In the genomic region with DNA sequence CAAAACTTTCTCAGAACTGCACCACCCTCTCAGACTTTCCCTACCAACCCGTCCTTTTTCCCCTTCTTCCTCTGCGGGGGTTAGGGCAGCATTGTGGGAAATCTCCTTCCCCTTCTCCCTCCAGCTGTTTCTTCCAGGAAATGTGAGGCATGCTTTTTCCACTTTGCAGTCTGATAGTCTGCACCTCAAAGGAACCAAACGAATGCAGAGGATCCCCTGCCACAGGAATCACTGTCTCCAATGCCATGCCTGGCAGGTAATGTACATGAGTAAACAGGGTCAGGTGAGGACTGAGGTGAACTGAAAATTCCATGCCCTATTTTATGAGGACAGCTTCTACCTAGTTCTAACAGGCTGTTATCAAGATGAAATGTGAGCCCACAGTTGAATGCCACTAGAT, we compare ENCODE assay signal across 1 cellular context.
A peak's percentile ranks its signal among the peaks of the same experiment; 100 is the strongest.
TF ChIP-seq lines count a peak whose summit lies in the region.

No MANE protein-coding gene starts in this region.

TF ChIP-seq in GM12878, 131 proteins besides CTCF, POLR2A, EP300 and RAD21:
- peak; percentile 65; the same call in 1 of the 2 replicates for TF ChIP-seq NFXL1 (IDR thresholded peaks at IDR 0.05; ENCODE audit: borderline replicate concordance)
- TF ChIP-seq, protein P1, sequence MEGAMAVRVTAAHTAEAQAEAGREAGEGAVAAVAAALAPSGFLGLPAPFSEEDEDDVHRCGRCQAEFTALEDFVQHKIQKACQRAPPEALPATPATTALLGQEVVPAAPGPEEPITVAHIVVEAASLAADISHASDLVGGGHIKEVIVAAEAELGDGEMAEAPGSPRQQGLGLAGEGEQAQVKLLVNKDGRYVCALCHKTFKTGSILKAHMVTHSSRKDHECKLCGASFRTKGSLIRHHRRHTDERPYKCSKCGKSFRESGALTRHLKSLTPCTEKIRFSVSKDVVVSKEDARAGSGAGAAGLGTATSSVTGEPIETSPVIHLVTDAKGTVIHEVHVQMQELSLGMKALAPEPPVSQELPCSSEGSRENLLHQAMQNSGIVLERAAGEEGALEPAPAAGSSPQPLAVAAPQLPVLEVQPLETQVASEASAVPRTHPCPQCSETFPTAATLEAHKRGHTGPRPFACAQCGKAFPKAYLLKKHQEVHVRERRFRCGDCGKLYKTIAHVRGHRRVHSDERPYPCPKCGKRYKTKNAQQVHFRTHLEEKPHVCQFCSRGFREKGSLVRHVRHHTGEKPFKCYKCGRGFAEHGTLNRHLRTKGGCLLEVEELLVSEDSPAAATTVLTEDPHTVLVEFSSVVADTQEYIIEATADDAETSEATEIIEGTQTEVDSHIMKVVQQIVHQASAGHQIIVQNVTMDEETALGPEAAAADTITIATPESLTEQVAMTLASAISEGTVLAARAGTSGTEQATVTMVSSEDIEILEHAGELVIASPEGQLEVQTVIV (IDR thresholded peaks at IDR 0.05; ENCODE audit: borderline replicate concordance, partially characterized antibody): no peak
- TF ChIP-seq MYC (IDR thresholded peaks at IDR 0.05; ENCODE audit: insufficient read depth, insufficient read length, insufficient replicate concordance, low read length, severe bottlenecking): no peak
- no peak for TF ChIP-seq BCL11A (IDR thresholded peaks at IDR 0.05; ENCODE audit: low read depth, low read length)
- TF ChIP-seq SMC3 (IDR thresholded peaks at IDR 0.05; ENCODE audit: borderline replicate concordance, low read length): no peak
- no peak for TF ChIP-seq ATF7 (IDR thresholded peaks at IDR 0.05; ENCODE audit: low read depth)
- TF ChIP-seq SIN3A (IDR thresholded peaks at IDR 0.05; ENCODE audit: low read depth, low read length): no peak
- TF ChIP-seq NFIC (IDR thresholded peaks at IDR 0.05; ENCODE audit: low read depth, low read length): no peak
- TF ChIP-seq IRF4 (IDR thresholded peaks at IDR 0.05; ENCODE audit: low read depth, low read length): no peak
- TF ChIP-seq, protein P2, sequence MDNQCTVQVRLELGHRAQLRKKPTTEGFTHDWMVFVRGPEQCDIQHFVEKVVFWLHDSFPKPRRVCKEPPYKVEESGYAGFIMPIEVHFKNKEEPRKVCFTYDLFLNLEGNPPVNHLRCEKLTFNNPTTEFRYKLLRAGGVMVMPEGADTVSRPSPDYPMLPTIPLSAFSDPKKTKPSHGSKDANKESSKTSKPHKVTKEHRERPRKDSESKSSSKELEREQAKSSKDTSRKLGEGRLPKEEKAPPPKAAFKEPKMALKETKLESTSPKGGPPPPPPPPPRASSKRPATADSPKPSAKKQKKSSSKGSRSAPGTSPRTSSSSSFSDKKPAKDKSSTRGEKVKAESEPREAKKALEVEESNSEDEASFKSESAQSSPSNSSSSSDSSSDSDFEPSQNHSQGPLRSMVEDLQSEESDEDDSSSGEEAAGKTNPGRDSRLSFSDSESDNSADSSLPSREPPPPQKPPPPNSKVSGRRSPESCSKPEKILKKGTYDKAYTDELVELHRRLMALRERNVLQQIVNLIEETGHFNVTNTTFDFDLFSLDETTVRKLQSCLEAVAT (IDR thresholded peaks at IDR 0.05): no peak
- no peak for TF ChIP-seq ASH2L (IDR thresholded peaks at IDR 0.05; ENCODE audit: borderline replicate concordance, low read depth)
- no peak for TF ChIP-seq SREBF2 (IDR thresholded peaks at IDR 0.05; ENCODE audit: low read length)
- TF ChIP-seq ETV6 (conservative IDR thresholded peaks at IDR 0.05 in 1 of 2, IDR thresholded peaks at IDR 0.05 in 1 of 2; ENCODE audit: borderline replicate concordance in 1 of 2, low read depth in 1 of 2): peak in 1 of 2 experiments; percentile 78; a peak in 1 of 4 replicates
- TF ChIP-seq, protein P3, sequence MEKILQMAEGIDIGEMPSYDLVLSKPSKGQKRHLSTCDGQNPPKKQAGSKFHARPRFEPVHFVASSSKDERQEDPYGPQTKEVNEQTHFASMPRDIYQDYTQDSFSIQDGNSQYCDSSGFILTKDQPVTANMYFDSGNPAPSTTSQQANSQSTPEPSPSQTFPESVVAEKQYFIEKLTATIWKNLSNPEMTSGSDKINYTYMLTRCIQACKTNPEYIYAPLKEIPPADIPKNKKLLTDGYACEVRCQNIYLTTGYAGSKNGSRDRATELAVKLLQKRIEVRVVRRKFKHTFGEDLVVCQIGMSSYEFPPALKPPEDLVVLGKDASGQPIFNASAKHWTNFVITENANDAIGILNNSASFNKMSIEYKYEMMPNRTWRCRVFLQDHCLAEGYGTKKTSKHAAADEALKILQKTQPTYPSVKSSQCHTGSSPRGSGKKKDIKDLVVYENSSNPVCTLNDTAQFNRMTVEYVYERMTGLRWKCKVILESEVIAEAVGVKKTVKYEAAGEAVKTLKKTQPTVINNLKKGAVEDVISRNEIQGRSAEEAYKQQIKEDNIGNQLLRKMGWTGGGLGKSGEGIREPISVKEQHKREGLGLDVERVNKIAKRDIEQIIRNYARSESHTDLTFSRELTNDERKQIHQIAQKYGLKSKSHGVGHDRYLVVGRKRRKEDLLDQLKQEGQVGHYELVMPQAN (conservative IDR thresholded peaks at IDR 0.05): no peak
- no peak for TF ChIP-seq EGR1 (IDR thresholded peaks at IDR 0.05; ENCODE audit: borderline replicate concordance in 1 of 2, low read depth in 2 of 2, low read length in 2 of 2)
